In the genomic region with DNA sequence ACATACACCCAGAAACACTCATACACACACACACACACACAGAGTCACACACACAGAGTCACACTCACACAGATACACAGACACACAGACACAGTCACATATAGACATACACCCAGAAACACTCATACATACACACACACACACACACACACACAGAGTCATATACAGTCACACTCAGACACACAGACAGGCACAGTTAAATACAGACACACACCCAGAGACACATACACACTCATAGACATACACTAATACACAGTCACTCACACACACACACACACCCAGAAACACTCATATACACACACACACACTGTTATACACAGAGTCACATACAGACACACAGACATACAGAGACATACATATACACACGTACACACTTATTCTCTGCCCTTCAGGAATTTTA, we compare ENCODE assay signal across 18 cellular contexts.
DNase-seq lines count a peak whose midpoint lies in the region; ATAC-seq, FAIRE-seq and TF ChIP-seq lines count a peak whose summit lies in the region.
"Had no signal": no experiment of that assay in that cellular context is flagged by ENCODE, and none has a peak within 500 bp of the region (broad histone marks: within the 10 kb centered on the region; RNA-seq: fewer than 3 reads in every experiment).

No MANE protein-coding gene starts in this region.

- H3K79me2 ChIP-seq in H1 (ENCODE audit: control insufficient read depth in 1 of 2, insufficient read depth in 2 of 2, low read length in 2 of 2): no peaks in the 10 kb centered on the region

- no peak overlapping the region for H3K27ac ChIP-seq in IMR-90 (ENCODE audit: insufficient read depth, low read length)
- H3K27ac ChIP-seq in H1 (ENCODE audit: low read depth, low read length): no peak overlapping the region
- no peak overlapping the region for H3K27ac ChIP-seq in thyroid gland
- H3K27ac ChIP-seq: C4-2B had no signal

- BruUV-seq in IMR-90 (replicated peaks; lab: Mats Ljungman, UMichigan): no TSS peak

- dilution Hi-C loops in IMR-90 (cut with HindIII; ENCODE audit: low sequenced_read_pairs, unreplicated experiment): no loop called here

- H3K27me3 ChIP-seq in IMR-90 (ENCODE audit: control insufficient read depth, insufficient read depth, low read length) (peaks cover 8% of the 10 kb centered on the region), H1 (replicated peaks in 1 of 4; ENCODE audit: control insufficient read depth in 3 of 4, extremely low read depth in 1 of 4, insufficient read depth in 3 of 4, low read length in 3 of 4) (no peaks in the 10 kb centered on the region), thyroid gland (no peaks in the 10 kb centered on the region)

- no peak overlapping the region for H2BK120ac ChIP-seq in IMR-90 (ENCODE audit: low read depth, low read length)
- no peak overlapping the region for H2BK120ac ChIP-seq in H1 (replicated peaks; ENCODE audit: low read depth, low read length)

- H4K20me1 ChIP-seq in IMR-90 (ENCODE audit: insufficient read depth, low read length) (no peaks in the 10 kb centered on the region), H1 (replicated peaks in 1 of 2; ENCODE audit: control insufficient read depth in 1 of 2, insufficient read depth in 2 of 2, low read length in 2 of 2) (peaks cover 0 to 2% of the 10 kb centered on the region in 2 experiments)

- H2BK5ac ChIP-seq in IMR-90 (ENCODE audit: low read depth, low read length, poor library complexity, severe bottlenecking) (peak overlapping the region; percentile 75), H1 (ENCODE audit: low read depth, low read length) (no peak overlapping the region)

- no peak overlapping the region for H3K9ac ChIP-seq in IMR-90 (ENCODE audit: low read depth, low read length)
- no peak overlapping the region; a peak in 1 of 7 replicates for H3K9ac ChIP-seq in H1 (replicated peaks in 1 of 4; ENCODE audit: extremely low read depth in 1 of 4, low read depth in 3 of 4, low read length in 3 of 4)

- H4K91ac ChIP-seq in IMR-90 (ENCODE audit: insufficient read depth, low read depth, low read length) (no peak overlapping the region), H1 (replicated peaks; ENCODE audit: insufficient read length, low read length) (no peak overlapping the region)

- no peak overlapping the region for H2AFZ ChIP-seq in IMR-90 (replicated peaks; ENCODE audit: low read length, poor library complexity)
- H2AFZ ChIP-seq in H1 (ENCODE audit: low read length): no peak overlapping the region

- H3K36me3 Mint-ChIP-seq in stimulated activated memory B cell treated with anti-CD40 and anti-IgM and Interleukin-4, amounts not matched to agents 10 μg/mL and 1 μg/mL and 100 μg/mL, for 72 hours: no peaks in the 10 kb centered on the region
- no peaks in the 10 kb centered on the region for H3K36me3 Mint-ChIP-seq in T-cell
- H3K36me3 Mint-ChIP-seq: CD4-positive, CD25-positive, alpha-beta regulatory T cell; CD8-positive, alpha-beta T cell had no signal

- H3K4me1 ChIP-seq in IMR-90 (ENCODE audit: control insufficient read depth, insufficient read depth, low read length) (no peaks in the 10 kb centered on the region), H1 (replicated peaks in 1 of 4; ENCODE audit: control insufficient read depth in 3 of 4, insufficient read depth in 4 of 4, low read length in 3 of 4) (peaks cover 0 to 4% (median 0%) of the 10 kb centered on the region in 4 experiments; a peak in 2 of 7 replicates), thyroid gland (peaks cover 4 to 6% of the 10 kb centered on the region in 2 donors)
- H3K4me1 ChIP-seq: Caco-2 had no signal

- no peaks in the 10 kb centered on the region; the same call in 1 of the 2 replicates for H3K9me3 ChIP-seq in IMR-90 (ENCODE audit: control insufficient read depth, insufficient read depth, low read length)
- H3K9me3 ChIP-seq in H1 (ENCODE audit: insufficient read depth in 2 of 2, low read depth in 1 of 2, low read length in 1 of 2): no peaks in the 10 kb centered on the region
- H3K9me3 ChIP-seq in thyroid gland: no peaks in the 10 kb centered on the region
- H3K9me3 ChIP-seq: Caco-2 had no signal

- TF ChIP-seq CTCF in IMR-90 (conservative IDR thresholded peaks at IDR 0.05; ENCODE audit: low read depth, low read length) (no peak), H1 (IDR thresholded peaks at IDR 0.05; ENCODE audit: control extremely low read depth in 1 of 3, insufficient read depth in 1 of 3, low read depth in 1 of 3, low read length in 3 of 3) (no peak), thyroid gland (IDR thresholded peaks at IDR 0.05) (no peak)

- no peaks in the 10 kb centered on the region for H3K27me3 Mint-ChIP-seq in stimulated activated memory B cell treated with anti-CD40 and anti-IgM and Interleukin-4, amounts not matched to agents 10 μg/mL and 1 μg/mL and 100 μg/mL, for 72 hours
- H3K27me3 Mint-ChIP-seq in T-cell: peaks cover 8 to 9% of the 10 kb centered on the region in 2 donors
- H3K27me3 Mint-ChIP-seq: CD4-positive, CD25-positive, alpha-beta regulatory T cell had no signal

- no CpG with 5 or more reads among the region's 1 CpG for WGBS in IMR-90 (ENCODE audit: extremely low coverage in 2 of 2, insufficient read length in 1 of 2), 2 experiments
- 88% methylated on average over 1 of the region's 1 CpG; no CpG with 5 or more reads in 1 of the 2 experiments for WGBS in H1 (ENCODE audit: extremely low coverage in 1 of 2, insufficient coverage in 1 of 2, insufficient read length in 1 of 2, insufficient replicate concordance in 2 of 2, low coverage in 1 of 2, low lambda C conversion rate in 2 of 2, missing lambda C conversion rate in 1 of 2), 2 experiments
- WGBS in thyroid gland, 2 donors: 100% methylated on average over 1 of the region's 1 CpG

- FAIRE-seq in GM12892 (lab: Jason Lieb, UNC) (peak; percentile 56), H1 (lab: Jason Lieb, UNC) (no peak), urothelium cell line (lab: Jason Lieb, UNC) (peak; percentile 55)
- FAIRE-seq: G401.6, GM18507 had no signal

- H3K79me1 ChIP-seq in IMR-90 (ENCODE audit: low read depth in 1 of 2, low read length in 2 of 2): no peaks in the 10 kb centered on the region
- no peaks in the 10 kb centered on the region for H3K79me1 ChIP-seq in H1 (ENCODE audit: low read depth, low read length)

- H2BK20ac ChIP-seq in IMR-90 (ENCODE audit: low read depth, low read length) (no peak overlapping the region), H1 (ENCODE audit: low read length) (0 out of 2 replicates have a peak overlapping the region, but pooled peaks have one; percentile 32)

- H2BK12ac ChIP-seq in H1 (ENCODE audit: low read depth, low read length): no peak overlapping the region

- POLR2A ChIA-PET in IMR-90 (lab: Charles Lee; ENCODE audit: unreplicated experiment): no interaction called here
- POLR2A ChIA-PET in H1 (lab: Charles Lee; ENCODE audit: partially characterized antibody): no interaction called here
- POLR2A ChIA-PET in T-cell (lab: Charles Lee): no interaction called here

- H3K36me3 ChIP-seq in IMR-90 (ENCODE audit: control insufficient read depth, insufficient read depth, low read length) (no peaks in the 10 kb centered on the region), H1 (ENCODE audit: control insufficient read depth in 2 of 4, insufficient read depth in 4 of 4, low read length in 3 of 4) (no peaks in the 10 kb centered on the region), thyroid gland (no peaks in the 10 kb centered on the region)

- no peaks in the 10 kb centered on the region for H3K9me3 Mint-ChIP-seq in stimulated activated memory B cell treated with anti-CD40 and anti-IgM and Interleukin-4, amounts not matched to agents 10 μg/mL and 1 μg/mL and 100 μg/mL, for 72 hours
- H3K9me3 Mint-ChIP-seq in T-cell: no peaks in the 10 kb centered on the region
- H3K9me3 Mint-ChIP-seq: CD8-positive, alpha-beta T cell had no signal

- H3K27ac Mint-ChIP-seq in stimulated activated memory B cell treated with anti-CD40 and anti-IgM and Interleukin-4, amounts not matched to agents 10 μg/mL and 1 μg/mL and 100 μg/mL, for 72 hours: no peak overlapping the region
- H3K27ac Mint-ChIP-seq in T-cell: no peak overlapping the region
- H3K27ac Mint-ChIP-seq: CD4-positive, CD25-positive, alpha-beta regulatory T cell; CD8-positive, alpha-beta T cell had no signal

- ATAC-seq in IMR-90 (ENCODE audit: low read depth) (no peak), T-cell (replicated peaks in 1 of 4) (no peak)
- ATAC-seq in stimulated activated memory B cell treated with anti-CD40 and anti-IgM and Interleukin-4, amounts not matched to agents 10 μg/mL and 1 μg/mL and 100 μg/mL, for 72 hours: no peak
- ATAC-seq: CD8-positive, alpha-beta T cell had no signal

- H3K23ac ChIP-seq in IMR-90 (ENCODE audit: low read depth, low read length): no peak overlapping the region
- H3K23ac ChIP-seq in H1 (ENCODE audit: insufficient read length): no peak overlapping the region

- in situ Hi-C loops in IMR-90 (cut with MboI; ENCODE audit: low sequenced_read_pairs): no loop called here

- H3K14ac ChIP-seq in IMR-90 (replicated peaks; ENCODE audit: low read depth, low read length): no peak overlapping the region
- no peak overlapping the region for H3K14ac ChIP-seq in H1 (ENCODE audit: insufficient read length)

- no peaks in the 10 kb centered on the region for H3K9me1 ChIP-seq in IMR-90 (ENCODE audit: insufficient read depth, low read length)

- H2AK5ac ChIP-seq in IMR-90 (ENCODE audit: low read depth, low read length) (no peak overlapping the region), H1 (ENCODE audit: low read depth, low read length) (no peak overlapping the region)

- H2BK15ac ChIP-seq in IMR-90 (ENCODE audit: low read depth, low read length) (no peak overlapping the region), H1 (ENCODE audit: low read length) (no peak overlapping the region)

- TF ChIP-seq EP300 in H1 (IDR thresholded peaks at IDR 0.05; ENCODE audit: borderline replicate concordance in 1 of 2, low read depth in 2 of 2, low read length in 2 of 2): no peak

- H3K4me2 ChIP-seq in IMR-90 (ENCODE audit: low read depth, low read length) (no peak overlapping the region), H1 (ENCODE audit: insufficient read depth in 1 of 2, low read depth in 2 of 2, low read length in 2 of 2) (no peak overlapping the region)

- no peak overlapping the region for H3K4ac ChIP-seq in IMR-90 (ENCODE audit: low read depth, low read length)
- H3K4ac ChIP-seq in H1 (replicated peaks; ENCODE audit: insufficient read length, low read depth, low read length): no peak overlapping the region

- H3K4me1 Mint-ChIP-seq in stimulated activated memory B cell treated with anti-CD40 and anti-IgM and Interleukin-4, amounts not matched to agents 10 μg/mL and 1 μg/mL and 100 μg/mL, for 72 hours: peaks cover 31% of the 10 kb centered on the region
- peaks cover 12 to 24% (median 16%) of the 10 kb centered on the region in 3 donors for H3K4me1 Mint-ChIP-seq in T-cell

- DNase-seq in GM12892 (ENCODE audit: insufficient read length) (no peak), IMR-90 (no peak), H1 (ENCODE audit: low read depth in 1 of 2, low spot score in 2 of 2) (no peak), urothelium cell line (ENCODE audit: low spot score) (no peak), thyroid gland (no peak), T-cell (no peak)
- DNase-seq: Caco-2; CD4-positive, CD25-positive, alpha-beta regulatory T cell; CD8-positive, alpha-beta T cell; DMS153; DND-41; GOT3; H7; HCEC 1CT had no signal

- H3K4me3 ChIP-seq in IMR-90 (ENCODE audit: insufficient read depth, low read depth, low read length) (no peak overlapping the region), H1 (ENCODE audit: extremely low read depth in 1 of 4, insufficient read depth in 2 of 4, low read depth in 3 of 4, low read length in 4 of 4) (no peak overlapping the region), thyroid gland (replicated peaks in 1 of 3) (no peak overlapping the region)

- H3K23me2 ChIP-seq in H1 (ENCODE audit: low read depth, low read length): peaks cover 4% of the 10 kb centered on the region; the same call in 1 of the 2 replicates

- CTCF ChIA-PET in IMR-90 (lab: Yijun Ruan, JAX) (interaction anchor here (0.6 kb wide), 1 partner anchor 160 kb away, joined by 5 read pairs; no protein-coding TSS in a partner anchor), H1 (lab: Charles Lee; ENCODE audit: partially characterized antibody) (interaction anchor here (0.6 to 2.2 kb wide), 3 partner anchors 14 to 413 kb away, joined by 3 to 5 read pairs (median 4); no protein-coding TSS in a partner anchor), T-cell (lab: Charles Lee) (no interaction called here)

- H4K5ac ChIP-seq in IMR-90 (ENCODE audit: low read depth, low read length): no peak overlapping the region
- H4K5ac ChIP-seq in H1 (ENCODE audit: insufficient read length, low read depth, low read length): no peak overlapping the region

- H4K8ac ChIP-seq in IMR-90 (ENCODE audit: low read depth in 2 of 2, low read length in 2 of 2) (no peak overlapping the region), H1 (ENCODE audit: extremely low read depth, insufficient read depth, low read length) (no peak overlapping the region)

- no peak overlapping the region for H2AK9ac ChIP-seq in IMR-90 (replicated peaks; ENCODE audit: low read depth, low read length, poor library complexity)

- no peak for TF ChIP-seq POLR2A in GM12892 (IDR thresholded peaks at IDR 0.05; ENCODE audit: low read depth, low read length)
- no peak for TF ChIP-seq POLR2A in IMR-90 (IDR thresholded peaks at IDR 0.05; ENCODE audit: low read depth, low read length)
- TF ChIP-seq POLR2A in H1 (IDR thresholded peaks at IDR 0.05; ENCODE audit: control extremely low read depth in 1 of 2, low read depth in 2 of 2, low read length in 2 of 2): no peak
- no peak for TF ChIP-seq POLR2A in thyroid gland (IDR thresholded peaks at IDR 0.05)

- no peak overlapping the region for H3K4me3 Mint-ChIP-seq in stimulated activated memory B cell treated with anti-CD40 and anti-IgM and Interleukin-4, amounts not matched to agents 10 μg/mL and 1 μg/mL and 100 μg/mL, for 72 hours
- no peak overlapping the region for H3K4me3 Mint-ChIP-seq in T-cell
- H3K4me3 Mint-ChIP-seq: CD4-positive, CD25-positive, alpha-beta regulatory T cell; CD8-positive, alpha-beta T cell had no signal

- TF ChIP-seq RAD21 in IMR-90 (IDR thresholded peaks at IDR 0.05; ENCODE audit: low read length) (no peak), H1 (IDR thresholded peaks at IDR 0.05 in 1 of 2, conservative IDR thresholded peaks at IDR 0.05 in 1 of 2; ENCODE audit: low read depth in 2 of 2, low read length in 2 of 2) (no peak)

- no peak overlapping the region for H3K56ac ChIP-seq in IMR-90 (ENCODE audit: extremely low read depth, insufficient read depth, low read length)
- peak overlapping the region; percentile 48 for H3K56ac ChIP-seq in H1 (replicated peaks; ENCODE audit: insufficient read length, low read depth, low read length)

- intact Hi-C loops in IMR-90 (cut with micrococcal nuclease): no loop called here
- intact Hi-C loops in thyroid gland (cut with DNase I): no loop called here

- H3K18ac ChIP-seq in IMR-90 (ENCODE audit: low read depth, low read length): no peak overlapping the region
- H3K18ac ChIP-seq in H1 (ENCODE audit: extremely low read depth, low read length): no peak overlapping the region

Comparison
In these comparisons a context has a peak if more than half of its experiments do, and no peak if none do; other contexts are left out.
1. CTCF ChIA-PET loops: an anchor here in IMR-90 (0.6 kb wide) and H1 (0.6 to 2.2 kb wide); none called in T-cell.